9 cellular contexts compared by ENCODE assay signal in the genomic region with DNA sequence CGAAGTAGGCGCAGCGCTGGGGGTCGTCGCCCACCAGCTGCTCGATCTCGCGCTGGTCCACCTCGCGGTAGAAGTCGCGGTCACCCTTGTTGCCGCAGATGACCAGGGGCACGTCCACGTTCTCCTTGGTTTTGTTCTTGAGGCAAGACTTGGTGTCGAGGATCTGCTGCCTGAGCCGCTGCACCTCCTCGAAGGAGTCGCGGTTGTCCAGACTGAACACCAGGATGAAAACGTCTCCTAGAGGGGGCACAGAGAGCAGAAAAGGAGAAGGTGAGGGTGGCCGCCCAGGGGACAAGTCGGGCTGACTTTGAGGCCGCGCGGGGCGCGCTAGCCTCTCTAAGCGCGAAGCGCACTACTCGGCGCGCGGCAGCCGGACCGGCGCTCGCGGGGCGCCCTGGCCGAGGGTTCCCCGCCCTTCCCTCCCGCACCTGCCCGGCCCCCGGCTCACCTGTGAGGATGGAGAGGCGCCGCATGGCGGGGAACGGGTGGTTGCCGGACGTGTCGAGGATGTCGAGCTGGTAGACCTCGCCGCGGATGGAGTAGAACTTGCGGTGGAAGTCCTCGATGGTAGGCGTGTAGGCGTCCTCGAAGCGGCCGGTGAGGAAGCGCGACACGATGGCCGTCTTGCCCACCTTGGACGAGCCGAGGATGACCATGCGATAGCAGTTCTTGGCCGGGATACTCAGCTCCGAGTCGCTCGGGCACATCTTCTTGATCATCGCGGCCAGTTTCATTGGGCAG. TPM values are rescaled to one million over a fixed set of nuclear protein-coding genes. Genes with fewer than 3 reads are reported as not detected.
DNase-seq lines count a peak whose midpoint lies in the region; ATAC-seq and TF ChIP-seq lines count a peak whose summit lies in the region.
"Had no signal": no experiment of that assay in that cellular context is flagged by ENCODE, and none has a peak within 500 bp of the region (broad histone marks: within the 10 kb centered on the region; RNA-seq: fewer than 3 reads in every experiment).

No MANE protein-coding gene starts in this region.

- H3K4me3 ChIP-seq in epithelial cell of proximal tubule (ENCODE audit: low read depth, low read length) (peak overlapping the region; percentile 70), muscle layer of duodenum (ENCODE audit: low read depth in 1 of 2, low read length in 2 of 2) (peak overlapping the region; percentile 53 to 71), upper lobe of right lung (peak overlapping the region; percentile 68)

- H3K27ac ChIP-seq in muscle layer of duodenum (ENCODE audit: low read length) (no peak overlapping the region), upper lobe of right lung (peak overlapping the region; percentile 84)

- peaks cover 24% of the 10 kb centered on the region for H3K36me3 Mint-ChIP-seq in activated B cell treated with CpG ODN at 0.5 μM for 24 hours (ENCODE audit: low read depth)

- peak overlapping the region; percentile 80 for H3K4me3 Mint-ChIP-seq in activated B cell treated with CpG ODN at 0.5 μM for 24 hours

- no peak overlapping the region for H3K27ac Mint-ChIP-seq in activated B cell treated with CpG ODN at 0.5 μM for 24 hours

- H3K36me3 ChIP-seq in muscle layer of duodenum (ENCODE audit: control insufficient read depth in 1 of 2, insufficient read depth in 2 of 2, low read length in 2 of 2) (peaks cover 17 to 24% of the 10 kb centered on the region in 2 donors), upper lobe of right lung (peaks cover 23% of the 10 kb centered on the region)

- CTCF ChIA-PET in activated B cell treated with CpG ODN at 0.5 μM for 24 hours (lab: Charles Lee), result interaction anchor here (1.4 to 3.9 kb wide), 5 partner anchors 10 to 423 kb away, joined by 5 to 65 read pairs (median 16); no protein-coding TSS in a partner anchor

- H3K9me3 Mint-ChIP-seq in activated B cell treated with CpG ODN at 0.5 μM for 24 hours, result no peaks in the 10 kb centered on the region

- H3K4me1 ChIP-seq in muscle layer of duodenum (ENCODE audit: control insufficient read depth in 1 of 2, insufficient read depth in 2 of 2, low read length in 2 of 2) (peaks cover 0 to 22% of the 10 kb centered on the region in 2 donors), upper lobe of right lung (peaks cover 18% of the 10 kb centered on the region)

- H3K27me3 ChIP-seq in muscle layer of duodenum (ENCODE audit: low read depth, low read length) (no peaks in the 10 kb centered on the region), upper lobe of right lung (no peaks in the 10 kb centered on the region)

- ATAC-seq in activated B cell treated with CpG ODN at 0.5 μM for 24 hours (ENCODE audit: low read depth) (peak; percentile 2), upper lobe of right lung (peak; percentile 1), HG03097 (IDR thresholded peaks at IDR 0.05; ENCODE audit: low FRiP score, unreplicated experiment) (no peak), GM19455 (IDR thresholded peaks at IDR 0.05; ENCODE audit: unreplicated experiment) (no peak)

- H3K9me3 ChIP-seq in muscle layer of duodenum (ENCODE audit: control insufficient read depth in 1 of 2, low read length in 2 of 2) (no peaks in the 10 kb centered on the region), upper lobe of right lung (no peaks in the 10 kb centered on the region)

- peak; percentile 71 for DNase-seq in NCI-H82 (lab: John Stamatoyannopoulos, UW)
- no peak for DNase-seq in NCI-H82 treated with DMSO at 0.1 percent for 48 hours (lab: John Stamatoyannopoulos, UW; ENCODE audit: unreplicated experiment)
- DNase-seq in activated B cell treated with CpG ODN at 0.5 μM for 24 hours, result no peak
- DNase-seq in epithelial cell of proximal tubule (ENCODE audit: low read depth), result no peak
- peak; percentile 77 for DNase-seq in upper lobe of right lung
- DNase-seq: DND-41 had no signal

- H3K27me3 Mint-ChIP-seq in activated B cell treated with CpG ODN at 0.5 μM for 24 hours, result peaks cover 8% of the 10 kb centered on the region

- H3K4me1 Mint-ChIP-seq in activated B cell treated with CpG ODN at 0.5 μM for 24 hours, result peaks cover 17% of the 10 kb centered on the region

- TF ChIP-seq CTCF in activated B cell treated with CpG ODN at 0.5 μM for 24 hours (IDR thresholded peaks at IDR 0.05) (no peak), epithelial cell of proximal tubule (conservative IDR thresholded peaks at IDR 0.05; ENCODE audit: low read depth, low read length) (no peak), upper lobe of right lung (IDR thresholded peaks at IDR 0.05) (no peak)

- POLR2A ChIA-PET in activated B cell treated with CpG ODN at 0.5 μM for 24 hours (lab: Charles Lee), result no interaction called here

- intact Hi-C loops in activated B cell treated with CpG ODN at 0.5 μM for 24 hours (cut with micrococcal nuclease) (loop anchor here (1.0 to 10.0 kb wide), 5 partner anchors 19 to 147 kb away; a partner anchor contains a TSS), upper lobe of right lung (cut with DNase I) (no loop called here)

RNA-seq across cellular contexts. Expression of a gene that starts 0.6 kb away (rescaled TPM):
- total RNA-seq in activated B cell treated with CpG ODN at 0.5 μM for 24 hours (0.86 and 1.0 TPM in 2 replicates), epithelial cell of proximal tubule (1.2 and 1.4 TPM in 2 replicates), upper lobe of right lung (39.2 TPM)

RNA-seq across cellular contexts. Expression of a gene that starts 18.8 kb away (rescaled TPM):
- total RNA-seq in activated B cell treated with CpG ODN at 0.5 μM for 24 hours (16.2 and 20.1 TPM in 2 replicates), epithelial cell of proximal tubule (11.8 and 14.3 TPM in 2 replicates), upper lobe of right lung (13.8 TPM)

Comparison
In these comparisons a context has a peak if more than half of its experiments do, and no peak if none do; other contexts are left out.
1. DNase-seq: peak in NCI-H82 (single experiment) and upper lobe of right lung (single experiment); none in NCI-H82 treated with DMSO at 0.1 percent for 48 hours (single experiment), activated B cell treated with CpG ODN at 0.5 μM for 24 hours (single experiment) and epithelial cell of proximal tubule (single experiment).
2. ATAC-seq: peak in activated B cell treated with CpG ODN at 0.5 μM for 24 hours (single experiment) and upper lobe of right lung (single experiment); none in HG03097 (single experiment) and GM19455 (single experiment).
3. RNA of a gene that starts 0.6 kb away (total RNA-seq): 39.2 TPM in upper lobe of right lung (single experiment); 1.2 to 1.4 TPM in epithelial cell of proximal tubule and 0.86 to 1.0 TPM in activated B cell treated with CpG ODN at 0.5 μM for 24 hours; every median in the first group is over 10 times any median in the second.
4. Peak in every context shown above with its lines, with median percentiles within 50 percentile points of each other: H3K4me3 ChIP-seq.